In the genomic region with DNA sequence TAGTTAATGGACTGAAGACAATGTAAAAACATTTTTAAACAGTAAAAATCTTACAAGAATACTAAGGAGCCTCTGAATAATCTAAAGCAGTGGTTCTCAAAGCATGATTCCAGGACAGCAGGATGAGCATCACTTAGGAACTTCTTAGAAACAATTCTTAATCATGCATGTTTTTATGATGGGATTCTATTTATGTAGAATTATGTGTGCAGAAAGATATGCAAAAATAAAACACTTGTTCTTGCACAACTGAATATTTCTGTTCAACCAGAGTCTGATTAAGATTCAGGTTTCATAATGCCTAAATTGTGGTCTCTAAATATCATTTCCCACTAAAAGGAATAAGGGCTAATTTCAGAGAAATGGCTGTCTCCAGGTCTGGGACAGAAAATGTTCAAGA, we compare ENCODE assay signal across 17 cellular contexts.
"Had no signal": no experiment of that assay in that cellular context is flagged by ENCODE, and none has a peak within 500 bp of the region (broad histone marks: within the 10 kb centered on the region; RNA-seq: fewer than 3 reads in every experiment).

No MANE protein-coding gene starts in this region.

- H3K4me1 ChIP-seq: heart left ventricle, right atrium auricular region, suprapubic skin had no signal

- H3K4me3 Mint-ChIP-seq: activated CD4-positive, alpha-beta T cell treated with anti-CD3 and anti-CD28 coated beads, Interleukin-2, amount 10 ng/mL, durations not matched to agents 7 days and 5 days; activated T-helper 17 cell treated with anti-CD3 and anti-CD28 coated beads, Interleukin-2, amount 50 U/mL, for 72 hours; immature natural killer cell; natural killer cell treated with Interleukin-12 subunit alpha and Interleukin-12 subunit beta and Interleukin-15 and Interleukin-18, amount 100 ng/mL, for 72 hours; T-helper 2 cell treated with Interferon-gamma antibody and Interleukin-4, amounts not matched to agents 5 μg/mL and 100 μg/mL, for 36 hours had no signal

- ATAC-seq: activated T-helper 17 cell treated with anti-CD3 and anti-CD28 coated beads, Interleukin-2, amount 50 U/mL, for 72 hours; heart left ventricle; natural killer cell treated with Interleukin-12 subunit alpha and Interleukin-12 subunit beta and Interleukin-15 and Interleukin-18, amount 100 ng/mL, for 72 hours had no signal

- H3K4me3 ChIP-seq: cardiac muscle cell, heart left ventricle, right atrium auricular region, skin epidermis, suprapubic skin had no signal

- H3K36me3 Mint-ChIP-seq: natural killer cell treated with Interleukin-12 subunit alpha and Interleukin-12 subunit beta and Interleukin-15 and Interleukin-18, amount 100 ng/mL, for 72 hours had no signal

- H3K27ac ChIP-seq: cardiac muscle cell, heart left ventricle, right atrium auricular region, skin epidermis, suprapubic skin had no signal

- H3K27me3 Mint-ChIP-seq: activated CD4-positive, alpha-beta T cell treated with anti-CD3 and anti-CD28 coated beads, Interleukin-2, amount 10 ng/mL, durations not matched to agents 7 days and 5 days; activated T-helper 17 cell treated with anti-CD3 and anti-CD28 coated beads, Interleukin-2, amount 50 U/mL, for 72 hours; natural killer cell treated with Interleukin-12 subunit alpha and Interleukin-12 subunit beta and Interleukin-15 and Interleukin-18, amount 100 ng/mL, for 72 hours had no signal

- H3K27ac Mint-ChIP-seq: activated CD4-positive, alpha-beta T cell treated with anti-CD3 and anti-CD28 coated beads, Interleukin-2, amount 10 ng/mL, durations not matched to agents 7 days and 5 days; activated T-helper 17 cell treated with anti-CD3 and anti-CD28 coated beads, Interleukin-2, amount 50 U/mL, for 72 hours; immature natural killer cell; natural killer cell treated with Interleukin-12 subunit alpha and Interleukin-12 subunit beta and Interleukin-15 and Interleukin-18, amount 100 ng/mL, for 72 hours; T-helper 2 cell treated with Interferon-gamma antibody and Interleukin-4, amounts not matched to agents 5 μg/mL and 100 μg/mL, for 36 hours had no signal

- H3K4me1 Mint-ChIP-seq: activated CD4-positive, alpha-beta T cell treated with anti-CD3 and anti-CD28 coated beads, Interleukin-2, amount 10 ng/mL, durations not matched to agents 7 days and 5 days; activated T-helper 17 cell treated with anti-CD3 and anti-CD28 coated beads, Interleukin-2, amount 50 U/mL, for 72 hours; immature natural killer cell had no signal

- DNase-seq: activated CD4-positive, alpha-beta T cell treated with anti-CD3 and anti-CD28 coated beads, Interleukin-2, amount 10 ng/mL, durations not matched to agents 7 days and 5 days; activated CD4-positive, CD25-positive, alpha-beta regulatory T cell; activated naive CD4-positive, alpha-beta T cell treated with Interleukin-2 at 50 U/mL for 16 hours; erythroblast; heart left ventricle; immature natural killer cell; stimulated activated CD4-positive, alpha-beta T cell treated with anti-CD3 and anti-CD28 coated beads, Interleukin-4, amount 100 ng/mL, for 4 hours; stimulated activated CD8-positive, alpha-beta memory T cell treated with anti-CD3 and anti-CD28 coated beads, Interleukin-4, amount 100 ng/mL, for 48 hours; stimulated activated naive CD4-positive, alpha-beta T cell treated with Interleukin-2 at 50 U/mL for 16 hours; trophoblast cell had no signal

- H3K9me3 Mint-ChIP-seq: activated CD4-positive, alpha-beta T cell treated with anti-CD3 and anti-CD28 coated beads, Interleukin-2, amount 10 ng/mL, durations not matched to agents 7 days and 5 days; activated T-helper 17 cell treated with anti-CD3 and anti-CD28 coated beads, Interleukin-2, amount 50 U/mL, for 72 hours; immature natural killer cell; natural killer cell treated with Interleukin-12 subunit alpha and Interleukin-12 subunit beta and Interleukin-15 and Interleukin-18, amount 100 ng/mL, for 72 hours; T-helper 2 cell treated with Interferon-gamma antibody and Interleukin-4, amounts not matched to agents 5 μg/mL and 100 μg/mL, for 36 hours had no signal

- H3K27me3 ChIP-seq: cardiac muscle cell, heart left ventricle, right atrium auricular region, suprapubic skin had no signal
